ENCODE assay signal across 8 cellular contexts in the genomic region with DNA sequence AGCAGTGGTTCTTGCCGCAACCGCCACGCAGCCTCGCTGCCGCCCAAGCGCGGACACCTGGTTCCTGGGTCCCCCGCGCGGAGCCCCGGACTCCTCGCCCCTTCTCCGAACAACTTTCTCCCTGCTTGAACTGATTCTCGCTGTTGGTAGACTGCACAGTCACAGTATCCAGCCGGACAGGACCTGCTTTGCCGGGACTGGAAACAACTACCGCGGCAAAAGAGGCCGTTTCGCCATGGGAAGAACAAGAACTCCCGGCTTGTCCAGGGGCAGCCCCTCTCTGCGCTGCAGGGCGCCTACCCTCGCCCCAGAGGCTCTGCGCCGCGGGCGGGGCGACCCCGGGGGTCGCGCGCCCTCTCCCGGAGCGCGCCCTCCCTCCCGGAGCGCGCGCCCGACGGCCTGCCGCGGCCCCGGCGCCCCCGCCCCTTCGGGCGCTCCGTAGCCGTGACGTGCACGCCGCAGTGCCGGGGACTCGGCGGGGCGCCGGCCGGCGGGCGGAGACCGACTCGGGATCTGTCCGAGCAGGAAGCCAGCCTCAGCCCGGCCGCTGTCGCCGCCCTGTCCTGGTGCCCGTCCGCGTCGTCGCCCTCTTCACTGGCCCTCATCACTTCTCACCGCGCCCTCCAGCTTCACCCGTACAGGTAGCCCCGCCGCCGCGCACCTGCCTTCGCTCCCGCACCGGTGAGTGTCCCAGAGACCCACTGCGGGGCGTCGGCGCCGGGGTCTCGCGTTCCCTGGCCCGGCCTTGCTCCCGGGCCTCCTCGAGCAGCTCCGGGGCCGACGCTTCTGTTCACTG. TPM values are rescaled to one million over a fixed set of nuclear protein-coding genes. Genes with fewer than 3 reads are reported as not detected.
DNase-seq lines count a peak whose midpoint lies in the region; ATAC-seq and TF ChIP-seq lines count a peak whose summit lies in the region.

MYO6 (plus strand) TSS at position 497 of the 796 bp plus-strand sequence. CDS start 68,309 bp downstream, outside the sequence.

- H3K27ac ChIP-seq in SJCRH30 (peak within 1 kb of the TSS; percentile 54), trophoblast cell (ENCODE audit: low read depth, low read length) (peak within 1 kb of the TSS; percentile 81)

- peak within 1 kb of the TSS; percentile 88 for H2AK5ac ChIP-seq in trophoblast cell (ENCODE audit: low read length)

- peak within 1 kb of the TSS; percentile 85 for H3K4me2 ChIP-seq in trophoblast cell (ENCODE audit: low read length)

- no peak for TF ChIP-seq CTCF in GM20000 (IDR thresholded peaks at IDR 0.05; ENCODE audit: extremely low read depth, missing control alignments)

- peak within 1 kb of the TSS; percentile 92 for H4K91ac ChIP-seq in trophoblast cell (ENCODE audit: low read depth, low read length)

- no peaks in the 10 kb centered on the region for H3K27me3 ChIP-seq in SJCRH30
- no peaks in the 10 kb centered on the region for H3K27me3 ChIP-seq in trophoblast cell (ENCODE audit: insufficient read depth, low read length)

- peak within 1 kb of the TSS; percentile 99 for H4K8ac ChIP-seq in trophoblast cell (ENCODE audit: low read depth, low read length)

- H3K9me3 ChIP-seq in SJCRH30 (replicated peaks) = no peaks in the 10 kb centered on the region
- no peaks in the 10 kb centered on the region for H3K9me3 ChIP-seq in trophoblast cell (ENCODE audit: insufficient read depth, low read depth, low read length)

- DNase-seq in DMS153 (lab: John Stamatoyannopoulos, UW) (peak; percentile 57), GM20000 (ENCODE audit: low spot score) (peak; percentile 91), HK-2 (ENCODE audit: unreplicated experiment) (peak; percentile 66), SJCRH30 (peak; percentile 58 to 69), amygdala (lab: John Stamatoyannopoulos, UW) (peak in 55 of 56 donors; percentile 13 to 86 (median 64)), left cardiac atrium (peak; percentile 83), trophoblast cell (peak; percentile 47 to 68), NCI-H128 (lab: John Stamatoyannopoulos, UW; ENCODE audit: unreplicated experiment) (no peak)

- no CpG with 5 or more reads among the region's 97 CpGs for WGBS in trophoblast cell (ENCODE audit: extremely low coverage, insufficient coverage, insufficient read length)

- peak within 1 kb of the TSS; percentile 92 for H3K4me3 ChIP-seq in SJCRH30
- H3K4me3 ChIP-seq in trophoblast cell (ENCODE audit: low read depth, low read length) = peak within 1 kb of the TSS; percentile 99

- H3K4ac ChIP-seq in trophoblast cell (ENCODE audit: low read depth, low read length) = peak within 1 kb of the TSS; percentile 92

- peak within 1 kb of the TSS; percentile 92 for H2BK5ac ChIP-seq in trophoblast cell (ENCODE audit: low read depth, low read length, poor library complexity)

- H3K36me3 ChIP-seq in SJCRH30 = no peaks in the 10 kb centered on the region
- no peaks in the 10 kb centered on the region for H3K36me3 ChIP-seq in trophoblast cell (ENCODE audit: control insufficient read depth in 1 of 2, insufficient read depth in 2 of 2, low read length in 2 of 2)

- peaks cover 12% of the 10 kb centered on the region for H3K79me1 ChIP-seq in trophoblast cell (ENCODE audit: low read length)

- H2BK120ac ChIP-seq in trophoblast cell (ENCODE audit: insufficient read depth, low read length, poor library complexity) = peak within 1 kb of the TSS; percentile 97

- H2BK12ac ChIP-seq in trophoblast cell (ENCODE audit: low read length) = peak within 1 kb of the TSS; percentile 77

- H3K9ac ChIP-seq in trophoblast cell (ENCODE audit: low read length) = peak within 1 kb of the TSS; percentile 90

- intact Hi-C loops in left cardiac atrium (cut with DNase I) = no loop called here

- peak within 1 kb of the TSS; percentile 98 for H4K12ac ChIP-seq in trophoblast cell (ENCODE audit: low read depth, low read length)

- ATAC-seq in left cardiac atrium = peak; percentile 98 to 99

- peak within 1 kb of the TSS; percentile 99 for H3K14ac ChIP-seq in trophoblast cell (ENCODE audit: low read length)

- no peak within 1 kb of the TSS for H3K23ac ChIP-seq in trophoblast cell (ENCODE audit: low read length)

- no peaks in the 10 kb centered on the region; the same call in 1 of the 2 replicates for H3K4me1 ChIP-seq in SJCRH30
- H3K4me1 ChIP-seq in trophoblast cell (ENCODE audit: control insufficient read depth in 1 of 2, insufficient read depth in 2 of 2, low read length in 2 of 2) = peaks cover 0 to 2% of the 10 kb centered on the region in 2 experiments

- peak within 1 kb of the TSS; percentile 100 for H2AFZ ChIP-seq in trophoblast cell (ENCODE audit: insufficient read depth, low read length, poor library complexity)

- H3K18ac ChIP-seq in trophoblast cell (ENCODE audit: low read length) = peak within 1 kb of the TSS; percentile 99

- H3K79me2 ChIP-seq in trophoblast cell (ENCODE audit: control insufficient read depth, insufficient read depth, low read length, poor library complexity) = peaks cover 14% of the 10 kb centered on the region

RNA-seq across cellular contexts. Expression of gene MYO6, which starts in this region (rescaled TPM):
- total RNA-seq in SJCRH30 (2014; rRNA removed; shearing (Covaris generic)) = 6.4 and 6.9 TPM in 2 replicates
- total RNA-seq in left cardiac atrium = 1 to 10 TPM; 6.5 to 10.0 TPM
- 73.1 and 74.5 TPM in 2 replicates for polyA plus RNA-seq in trophoblast cell (2013)
